In the genomic region with DNA sequence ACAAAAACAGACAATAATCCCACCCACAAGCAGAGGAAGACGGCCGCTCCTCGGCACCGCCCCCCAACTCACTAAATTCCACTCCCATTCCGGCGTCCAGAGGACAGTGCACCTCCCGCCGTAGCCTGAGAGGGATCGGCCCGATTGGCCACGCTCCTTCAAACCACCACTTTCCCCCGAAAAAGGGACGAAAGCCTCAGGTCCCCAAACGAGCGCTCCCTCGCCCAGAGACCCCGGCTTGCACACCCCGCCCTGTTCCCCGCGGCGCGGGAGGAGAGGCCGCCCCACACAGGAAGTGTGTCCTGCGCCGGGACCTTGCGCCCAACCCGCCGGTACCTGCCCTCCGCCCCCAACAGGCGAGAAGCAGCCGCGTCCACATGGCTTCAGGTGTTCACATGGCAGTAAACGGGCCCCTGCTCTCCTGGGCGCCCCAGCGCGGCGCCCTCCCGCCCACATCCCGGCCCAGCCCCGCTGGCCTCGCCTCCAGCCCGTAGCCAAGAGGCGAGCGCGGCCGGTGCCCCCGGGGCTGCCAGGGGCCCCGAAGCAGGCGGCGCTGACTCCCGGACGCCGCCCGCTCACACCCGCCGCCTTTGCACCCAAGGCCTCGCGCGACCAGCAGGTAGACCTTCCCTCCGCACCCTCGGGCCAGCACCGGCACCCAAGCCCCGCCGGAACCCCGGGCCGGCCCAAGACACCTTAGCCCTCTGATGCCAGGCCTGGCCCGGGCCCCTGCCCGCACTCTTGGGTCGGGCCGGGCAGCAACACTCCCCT, we compare ENCODE assay signal across 8 cellular contexts. TPM values are rescaled to one million over a fixed set of nuclear protein-coding genes. Genes with fewer than 3 reads are reported as not detected.
DNase-seq lines count a peak whose midpoint lies in the region; ATAC-seq and TF ChIP-seq lines count a peak whose summit lies in the region.

No MANE protein-coding gene starts in this region.

- H3K27ac ChIP-seq in DND-41 (ENCODE audit: low read length) (peak overlapping the region; percentile 82), HUES64 (ENCODE audit: low read depth, low read length) (peak overlapping the region; percentile 88), adipose tissue (ENCODE audit: low read depth, low read length) (peak overlapping the region; percentile 12), hepatocyte (peak overlapping the region; percentile 99), skeletal muscle tissue (ENCODE audit: low read depth, low read length) (peak overlapping the region; percentile 54)

- peak; percentile 73 for DNase-seq in DND-41
- peak; percentile 23 to 53 for DNase-seq in SW 1271 (lab: John Stamatoyannopoulos, UW)
- DNase-seq in hepatocyte (ENCODE audit: low spot score), result peak; percentile 85
- no peak for DNase-seq in pons (ENCODE audit: low spot score)

- TF ChIP-seq CTCF in DND-41 (IDR thresholded peaks at IDR 0.05; ENCODE audit: borderline replicate concordance, extremely low read depth, low read length, poor library complexity, severe bottlenecking) (peak; percentile 33), hepatocyte (IDR thresholded peaks at IDR 0.05; ENCODE audit: poor library complexity) (no peak)

- peak; percentile 79 for ATAC-seq in DND-41 (ENCODE audit: insufficient read depth, low read depth)
- ATAC-seq in GM21423 (IDR thresholded peaks at IDR 0.05; ENCODE audit: unreplicated experiment), result peak; percentile 53

- H3K4me2 ChIP-seq in DND-41 (ENCODE audit: insufficient read depth, low read length), result peak overlapping the region; percentile 73
- peak overlapping the region; percentile 85 for H3K4me2 ChIP-seq in hepatocyte

- H3K9me3 ChIP-seq in DND-41 (ENCODE audit: insufficient read depth, low read length, severe bottlenecking) (no peaks in the 10 kb centered on the region), HUES64 (ENCODE audit: insufficient read depth, low read depth, low read length) (no peaks in the 10 kb centered on the region), hepatocyte (ENCODE audit: low read depth) (no peaks in the 10 kb centered on the region), skeletal muscle tissue (ENCODE audit: control insufficient read depth in 3 of 3, low read length in 3 of 3) (no peaks in the 10 kb centered on the region)

- peak overlapping the region; percentile 95 for H3K9ac ChIP-seq in DND-41 (ENCODE audit: low read depth, low read length)
- peak overlapping the region; percentile 89 for H3K9ac ChIP-seq in HUES64 (ENCODE audit: low read depth, low read length)
- H3K9ac ChIP-seq in skeletal muscle tissue (ENCODE audit: low read depth in 1 of 3, low read length in 3 of 3), result peak overlapping the region; percentile 70 to 88 (median 85)

- under 1% methylated on average over 70 of the region's 70 CpGs for WGBS in HUES64
- WGBS in adipose tissue, 3 donors, result 0 to 1% (median 1%) methylated on average over 66 to 70 of the region's 70 CpGs
- 1% methylated on average over 49 of the region's 70 CpGs for WGBS in hepatocyte (ENCODE audit: low lambda C conversion rate, missing lambda C conversion rate)

- H3K27me3 ChIP-seq in DND-41 (ENCODE audit: insufficient read depth, low read length, poor library complexity) (no peaks in the 10 kb centered on the region), HUES64 (ENCODE audit: insufficient read depth, low read length) (peaks cover 6% of the 10 kb centered on the region), hepatocyte (no peaks in the 10 kb centered on the region), skeletal muscle tissue (ENCODE audit: control insufficient read depth in 3 of 3, insufficient read depth in 3 of 3, low read length in 3 of 3) (no peaks in the 10 kb centered on the region)

- H2AFZ ChIP-seq in DND-41 (ENCODE audit: low read depth, low read length) (peak overlapping the region; percentile 64), hepatocyte (peak overlapping the region; percentile 63)

- peak overlapping the region; percentile 98 to 99 for H3K4me3 ChIP-seq in DND-41 (ENCODE audit: low read depth in 1 of 2, low read length in 2 of 2)
- H3K4me3 ChIP-seq in HUES64 (ENCODE audit: low read length), result peak overlapping the region; percentile 75
- peak overlapping the region; percentile 96 for H3K4me3 ChIP-seq in hepatocyte
- H3K4me3 ChIP-seq in skeletal muscle tissue (ENCODE audit: low read length in 3 of 3), result peak overlapping the region; percentile 71 to 78 (median 78)

- H3K4me1 ChIP-seq in DND-41 (ENCODE audit: insufficient read depth, low read length) (peaks cover 34% of the 10 kb centered on the region), HUES64 (ENCODE audit: insufficient read depth, low read length) (peaks cover 16% of the 10 kb centered on the region), hepatocyte (ENCODE audit: insufficient read depth) (peaks cover 12% of the 10 kb centered on the region), skeletal muscle tissue (ENCODE audit: control insufficient read depth in 3 of 3, insufficient read depth in 3 of 3, low read length in 3 of 3) (peaks cover 6 to 19% (median 8%) of the 10 kb centered on the region in 3 donors)

- H3K36me3 ChIP-seq in DND-41 (ENCODE audit: insufficient read depth, low read length) (peaks cover 16% of the 10 kb centered on the region), HUES64 (ENCODE audit: insufficient read depth, low read length) (no peaks in the 10 kb centered on the region), hepatocyte (replicated peaks; ENCODE audit: insufficient read depth, low read depth) (no peaks in the 10 kb centered on the region), skeletal muscle tissue (ENCODE audit: control insufficient read depth in 3 of 3, insufficient read depth in 3 of 3, low read length in 3 of 3) (no peaks in the 10 kb centered on the region)

- H4K20me1 ChIP-seq in DND-41 (ENCODE audit: insufficient read depth, low read length) (peaks cover 62% of the 10 kb centered on the region), hepatocyte (ENCODE audit: insufficient read depth, poor library complexity, severe bottlenecking) (peaks cover 47% of the 10 kb centered on the region)

- H3K9me2 ChIP-seq in hepatocyte (replicated peaks; ENCODE audit: insufficient read depth), result no peaks in the 10 kb centered on the region

- H3K79me2 ChIP-seq in DND-41 (ENCODE audit: insufficient read depth, low read length) (peaks cover 60% of the 10 kb centered on the region), hepatocyte (peaks cover 58% of the 10 kb centered on the region)

RNA-seq across cellular contexts. Expression of gene TCF20, which starts 0.9 kb away (rescaled TPM):
- polyA plus RNA-seq in HUES64 (2013, experiment 1 of 2), result 27.1 TPM
- polyA plus RNA-seq in HUES64 (2013, experiment 2 of 2), result 27.9 TPM
- polyA plus RNA-seq in adipose tissue (1 to 10 TPM; 5.3 to 6.9 (median 5.3) TPM), hepatocyte (5.0 and 5.9 TPM in 2 replicates)
- total RNA-seq in hepatocyte (31.1 and 34.3 TPM in 2 replicates), skeletal muscle tissue (13.0 TPM)

Comparison
In these comparisons a context has a peak if more than half of its experiments do, and no peak if none do; other contexts are left out.
1. H3K27ac ChIP-seq: peak in every context shown above with its lines; median percentile 99 in hepatocyte; 88 in HUES64; 82 in DND-41; 54 in skeletal muscle tissue; 12 in adipose tissue.